ENCODE assay signal across 15 cellular contexts in the genomic region with DNA sequence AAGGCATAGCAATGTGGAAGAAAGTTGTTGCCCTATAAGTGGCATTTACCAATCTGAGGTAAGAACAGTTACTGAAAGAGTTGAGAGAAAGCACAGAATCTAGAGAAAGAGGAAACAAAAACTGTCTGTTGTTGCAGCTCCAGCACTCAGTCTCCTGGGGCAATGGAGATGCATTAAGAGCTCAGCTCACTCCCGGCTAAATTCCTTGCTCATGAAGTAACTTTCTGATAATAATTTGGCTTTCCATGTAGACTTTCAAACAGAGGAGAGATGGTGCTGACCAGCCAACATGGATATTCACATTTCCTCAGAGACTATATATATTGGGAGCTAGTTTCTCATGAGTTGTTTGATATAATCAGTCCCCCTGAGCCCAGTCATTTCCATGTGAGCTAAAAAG.
DNase-seq lines count a peak whose midpoint lies in the region; ATAC-seq and TF ChIP-seq lines count a peak whose summit lies in the region.
"Had no signal": no experiment of that assay in that cellular context is flagged by ENCODE, and none has a peak within 500 bp of the region (broad histone marks: within the 10 kb centered on the region; RNA-seq: fewer than 3 reads in every experiment).

No MANE protein-coding gene starts in this region.

- CTCF ChIA-PET in T-cell (lab: Charles Lee) = no interaction called here
- CTCF ChIA-PET in CD8-positive, alpha-beta memory T cell (lab: Charles Lee) = interaction anchor here (2.3 kb wide), 1 partner anchor 35 kb away, joined by 8 read pairs; no protein-coding TSS in a partner anchor

- ATAC-seq in T-cell (replicated peaks in 1 of 4) = no peak
- ATAC-seq: naive thymus-derived CD4-positive, alpha-beta T cell had no signal

- POLR2A ChIA-PET in T-cell (lab: Charles Lee) = no interaction called here
- POLR2A ChIA-PET in CD8-positive, alpha-beta memory T cell (lab: Charles Lee) = no interaction called here

- intact Hi-C loops in spleen (cut with DNase I; ENCODE audit: low total_unique reads) = no loop called here

- H3K27me3 ChIP-seq in SJSA1 (replicated peaks) (no peaks in the 10 kb centered on the region), osteoblast (ENCODE audit: insufficient read depth, low read length) (no peaks in the 10 kb centered on the region), spleen (replicated peaks in 1 of 7) (no peaks in the 10 kb centered on the region)
- H3K27me3 ChIP-seq in CD8-positive, alpha-beta memory T cell (ENCODE audit: insufficient read depth, low read length, poor library complexity, severe bottlenecking) = no peaks in the 10 kb centered on the region
- H3K27me3 ChIP-seq: colonic mucosa, SJCRH30 had no signal

- H3K4me1 ChIP-seq in SJSA1 (replicated peaks) = peaks cover 30% of the 10 kb centered on the region
- peaks cover 18% of the 10 kb centered on the region for H3K4me1 ChIP-seq in osteoblast (ENCODE audit: insufficient read depth, low read length)
- H3K4me1 ChIP-seq in CD8-positive, alpha-beta memory T cell (ENCODE audit: insufficient read depth, low read length) = no peaks in the 10 kb centered on the region
- no peaks in the 10 kb centered on the region for H3K4me1 ChIP-seq in spleen
- H3K4me1 ChIP-seq: colonic mucosa, SJCRH30 had no signal

- no peaks in the 10 kb centered on the region for H3K79me2 ChIP-seq in osteoblast (ENCODE audit: insufficient read depth, low read length)

- H3K36me3 ChIP-seq in SJSA1 = no peaks in the 10 kb centered on the region
- no peaks in the 10 kb centered on the region for H3K36me3 ChIP-seq in osteoblast (ENCODE audit: insufficient read depth, low read length)
- no peaks in the 10 kb centered on the region for H3K36me3 ChIP-seq in CD8-positive, alpha-beta memory T cell (ENCODE audit: insufficient read depth, low read length)
- H3K36me3 ChIP-seq in spleen = no peaks in the 10 kb centered on the region
- H3K36me3 ChIP-seq: colonic mucosa, SJCRH30 had no signal

- WGBS in spleen, 5 donors = 72 to 83% (median 79%) methylated on average over 1 of the region's 1 CpG

- H3K9me3 Mint-ChIP-seq in T-cell = peaks cover 0 to 4% (median 0%) of the 10 kb centered on the region in 3 donors
- H3K9me3 Mint-ChIP-seq in CD8-positive, alpha-beta memory T cell = no peaks in the 10 kb centered on the region
- H3K9me3 Mint-ChIP-seq in endothelial cell (ENCODE audit: unreplicated experiment) = no peaks in the 10 kb centered on the region
- H3K9me3 Mint-ChIP-seq: naive thymus-derived CD4-positive, alpha-beta T cell had no signal

- H3K4me2 ChIP-seq in osteoblast (ENCODE audit: insufficient read depth, low read length) = peak overlapping the region; percentile 10

- H3K9me3 ChIP-seq in SJSA1 (replicated peaks) (no peaks in the 10 kb centered on the region), osteoblast (ENCODE audit: low read depth, low read length) (no peaks in the 10 kb centered on the region), spleen (no peaks in the 10 kb centered on the region)
- no peaks in the 10 kb centered on the region for H3K9me3 ChIP-seq in CD8-positive, alpha-beta memory T cell (ENCODE audit: low read length)
- H3K9me3 ChIP-seq: colonic mucosa, SJCRH30 had no signal

- H3K4me3 Mint-ChIP-seq in T-cell (no peak overlapping the region), endothelial cell (ENCODE audit: unreplicated experiment) (no peak overlapping the region)
- H3K4me3 Mint-ChIP-seq in CD8-positive, alpha-beta memory T cell = no peak overlapping the region
- H3K4me3 Mint-ChIP-seq: naive thymus-derived CD4-positive, alpha-beta T cell had no signal

- H3K27ac ChIP-seq in SJSA1 (peak overlapping the region; percentile 20; the same call in 1 of the 2 replicates), osteoblast (ENCODE audit: low read depth, low read length) (no peak overlapping the region), spleen (no peak overlapping the region)
- no peak overlapping the region for H3K27ac ChIP-seq in CD8-positive, alpha-beta memory T cell (ENCODE audit: low read depth, low read length)
- H3K27ac ChIP-seq: colonic mucosa, SJCRH30 had no signal

- H3K27ac Mint-ChIP-seq in T-cell (no peak overlapping the region), endothelial cell (ENCODE audit: unreplicated experiment) (no peak overlapping the region)
- H3K27ac Mint-ChIP-seq in CD8-positive, alpha-beta memory T cell = no peak overlapping the region
- H3K27ac Mint-ChIP-seq: naive thymus-derived CD4-positive, alpha-beta T cell had no signal

- no peaks in the 10 kb centered on the region for H3K4me1 Mint-ChIP-seq in T-cell
- H3K4me1 Mint-ChIP-seq in CD8-positive, alpha-beta memory T cell = no peaks in the 10 kb centered on the region
- H3K4me1 Mint-ChIP-seq in endothelial cell (ENCODE audit: unreplicated experiment) = no peaks in the 10 kb centered on the region
- H3K4me1 Mint-ChIP-seq: naive thymus-derived CD4-positive, alpha-beta T cell had no signal

- TF ChIP-seq CTCF in fibroblast of pulmonary artery (IDR thresholded peaks at IDR 0.05; ENCODE audit: low read length, missing control alignments) (no peak), osteoblast (IDR thresholded peaks at IDR 0.05; ENCODE audit: extremely low read depth, low read depth, low read length) (no peak), endothelial cell (IDR thresholded peaks at IDR 0.05; ENCODE audit: unreplicated experiment) (no peak), spleen (IDR thresholded peaks at IDR 0.05 in 8 of 11, conservative IDR thresholded peaks at IDR 0.05 in 3 of 11) (no peak)

- no peak for TF ChIP-seq POLR2A in spleen (IDR thresholded peaks at IDR 0.05)

- H4K20me1 ChIP-seq in osteoblast (ENCODE audit: insufficient read depth, low read length) = no peaks in the 10 kb centered on the region

- H3K27me3 Mint-ChIP-seq in T-cell (peaks cover 11 to 20% of the 10 kb centered on the region in 2 donors), endothelial cell (ENCODE audit: unreplicated experiment) (no peaks in the 10 kb centered on the region)
- H3K27me3 Mint-ChIP-seq in CD8-positive, alpha-beta memory T cell = peaks cover 6 to 31% of the 10 kb centered on the region in 2 donors

- DNase-seq in GM04503 (ENCODE audit: low read depth) = peak; percentile 44
- DNase-seq in SJSA1 (ENCODE audit: low read depth in 1 of 2, low spot score in 2 of 2) = no peak
- peak; percentile 54 for DNase-seq in fibroblast of pulmonary artery (ENCODE audit: low read depth)
- DNase-seq in osteoblast (ENCODE audit: insufficient read length, low spot score, missing footprints) = peak; percentile 82
- DNase-seq in T-cell = no peak
- no peak for DNase-seq in CD8-positive, alpha-beta memory T cell
- no peak for DNase-seq in endothelial cell (ENCODE audit: low spot score)
- no peak for DNase-seq in spleen
- DNase-seq: amygdala; colonic mucosa; erythroblast; KBM-7; naive thymus-derived CD4-positive, alpha-beta T cell; NCI-H1436 treated with DMSO at 0.1 percent for 48 hours had no signal

- H3K36me3 Mint-ChIP-seq in T-cell = no peaks in the 10 kb centered on the region
- peaks cover 0 to 4% (median 0%) of the 10 kb centered on the region in 3 donors for H3K36me3 Mint-ChIP-seq in CD8-positive, alpha-beta memory T cell
- H3K36me3 Mint-ChIP-seq in endothelial cell (ENCODE audit: low read depth, unreplicated experiment) = no peaks in the 10 kb centered on the region
- H3K36me3 Mint-ChIP-seq: naive thymus-derived CD4-positive, alpha-beta T cell had no signal

- H3K4me3 ChIP-seq in SJSA1 (no peak overlapping the region), fibroblast of pulmonary artery (replicated peaks; ENCODE audit: low read depth, low read length) (no peak overlapping the region), osteoblast (ENCODE audit: insufficient read depth, low read length) (no peak overlapping the region), spleen (no peak overlapping the region)
- no peak overlapping the region for H3K4me3 ChIP-seq in CD8-positive, alpha-beta memory T cell (ENCODE audit: low read length)
- H3K4me3 ChIP-seq: colonic mucosa, SJCRH30 had no signal

- no peak overlapping the region for H2AFZ ChIP-seq in osteoblast (ENCODE audit: low read length)

Comparison
In these comparisons a context has a peak if more than half of its experiments do, and no peak if none do; other contexts are left out.
1. DNase-seq: peak in GM04503 (single experiment), fibroblast of pulmonary artery (single experiment) and osteoblast (single experiment); none in SJSA1 (0 of 2), T-cell (0 of 34), CD8-positive, alpha-beta memory T cell (0 of 5), endothelial cell (single experiment) and spleen (single experiment).